ENCODE assay signal across 22 cellular contexts in genomic region chr16:9002042-9002441, GRCh38.
"Had no signal": no experiment of that assay in that cellular context is flagged by ENCODE, and none has a peak within 500 bp of the region (broad histone marks: within the 10 kb centered on the region; RNA-seq: fewer than 3 reads in every experiment).

No MANE protein-coding gene starts in this region.

- H3K36me3 ChIP-seq: esophagus squamous epithelium, lower lobe of right lung, neutrophil, right lobe of liver, tibial artery had no signal

- H3K27me3 Mint-ChIP-seq: progenitor cell of endocrine pancreas, type B pancreatic cell had no signal

- H3K27ac Mint-ChIP-seq: effector memory CD8-positive, alpha-beta T cell; natural killer cell; progenitor cell of endocrine pancreas; type B pancreatic cell had no signal

- H3K27ac ChIP-seq: lower lobe of right lung, neutrophil, parathyroid adenoma, right lobe of liver, testis, tibial artery had no signal

- H3K9me3 Mint-ChIP-seq: effector memory CD8-positive, alpha-beta T cell; natural killer cell; neural crest cell; type B pancreatic cell had no signal

- H3K9me3 ChIP-seq: esophagus squamous epithelium, lower lobe of right lung, neutrophil, right lobe of liver, testis, tibial artery had no signal

- ATAC-seq: effector memory CD8-positive, alpha-beta T cell; left ventricle myocardium superior; lower lobe of right lung; natural killer cell; right lobe of liver had no signal

- H3K4me1 ChIP-seq: lower lobe of right lung, parathyroid adenoma, right lobe of liver, testis, tibial artery had no signal

- H3K4me1 Mint-ChIP-seq: natural killer cell, neural crest cell had no signal

- H3K4me3 Mint-ChIP-seq: effector memory CD8-positive, alpha-beta T cell; natural killer cell; neural crest cell; type B pancreatic cell had no signal

- H3K36me3 Mint-ChIP-seq: natural killer cell, type B pancreatic cell had no signal

- H3K27me3 ChIP-seq: esophagus squamous epithelium, right lobe of liver, testis had no signal

- DNase-seq: cortex of kidney; effector memory CD8-positive, alpha-beta T cell; erythroblast; esophagus squamous epithelium; foreskin melanocyte; head of caudate nucleus; left ventricle myocardium superior; lower lobe of right lung; natural killer cell; right lobe of liver; small intestine; stimulated activated CD4-positive, alpha-beta T cell treated with anti-CD3 and anti-CD28 coated beads, Interleukin-15, amount 100 ng/mL, for 24 hours; stimulated activated CD4-positive, alpha-beta T cell treated with anti-CD3 and anti-CD28 coated beads, Interleukin-2, amount 100 ng/mL, for 48 hours; stimulated activated naive CD4-positive, alpha-beta T cell; substantia nigra; testis; tibial artery had no signal

- H3K4me3 ChIP-seq: esophagus squamous epithelium, lower lobe of right lung, right lobe of liver, testis, tibial artery had no signal
